In genomic region chr16:11422381-11423314, GRCh38 we compare ENCODE assay signal across 12 cellular contexts.
DNase-seq lines count a peak whose midpoint lies in the region; ATAC-seq and TF ChIP-seq lines count a peak whose summit lies in the region.
"Had no signal": no experiment of that assay in that cellular context is flagged by ENCODE, and none has a peak within 500 bp of the region (broad histone marks: within the 10 kb centered on the region; RNA-seq: fewer than 3 reads in every experiment).

No MANE protein-coding gene starts in this region.

- peaks cover 30% of the 10 kb centered on the region for H3K4me1 Mint-ChIP-seq in dendritic cell treated with granulocyte-macrophage colony-stimulating factor and Interleukin-4, amounts not matched to agents 40 ng/mL and 50 ng/mL, for 4 days (ENCODE audit: low read depth)
- peaks cover 6% of the 10 kb centered on the region for H3K4me1 Mint-ChIP-seq in stimulated activated naive CD8-positive, alpha-beta T cell treated with anti-CD3 and anti-CD28 coated beads, Interleukin-15, amount 100 ng/mL, for 72 hours
- H3K4me1 Mint-ChIP-seq: CD8-positive, alpha-beta memory T cell had no signal

- no peak overlapping the region for H3K18ac ChIP-seq in IMR-90 (ENCODE audit: low read depth, low read length)

- peaks cover 0 to 10% (median 0%) of the 10 kb centered on the region in 11 experiments; a peak in 1 of 22 replicates for H3K27me3 ChIP-seq in BLaER1 treated with 17β-estradiol and CSF1 and Interleukin-3, amounts not matched to agents 10 nM and 100 nM
- H3K27me3 ChIP-seq in IMR-90 (ENCODE audit: control insufficient read depth, insufficient read depth, low read length): peaks cover 4% of the 10 kb centered on the region; the same call in 1 of the 2 replicates
- H3K27me3 ChIP-seq in osteoblast (ENCODE audit: insufficient read depth, low read length): no peaks in the 10 kb centered on the region
- H3K27me3 ChIP-seq: BE2C had no signal

- H3K4me3 ChIP-seq in BLaER1 treated with 17β-estradiol and CSF1 and Interleukin-3, amounts not matched to agents 10 nM and 100 nM: no peak overlapping the region
- H3K4me3 ChIP-seq in IMR-90 (ENCODE audit: insufficient read depth, low read depth, low read length): no peak overlapping the region
- H3K4me3 ChIP-seq in osteoblast (ENCODE audit: insufficient read depth, low read length): no peak overlapping the region
- H3K4me3 ChIP-seq: K562 had no signal

- no peak overlapping the region for H3K4ac ChIP-seq in IMR-90 (ENCODE audit: low read depth, low read length)

- no peak overlapping the region for H2AK9ac ChIP-seq in IMR-90 (replicated peaks; ENCODE audit: low read depth, low read length, poor library complexity)

- peak overlapping the region; percentile 75 to 96 (median 91) for H3K4me2 ChIP-seq in BLaER1 treated with 17β-estradiol and CSF1 and Interleukin-3, amounts not matched to agents 10 nM and 100 nM
- H3K4me2 ChIP-seq in IMR-90 (ENCODE audit: low read depth, low read length): no peak overlapping the region
- no peak overlapping the region for H3K4me2 ChIP-seq in osteoblast (ENCODE audit: insufficient read depth, low read length)

- no peaks in the 10 kb centered on the region for H3K9me1 ChIP-seq in IMR-90 (ENCODE audit: insufficient read depth, low read length)

- H2BK20ac ChIP-seq in IMR-90 (ENCODE audit: low read depth, low read length): no peak overlapping the region

- TF ChIP-seq CTCF in IMR-90 (conservative IDR thresholded peaks at IDR 0.05; ENCODE audit: low read depth, low read length) (no peak), osteoblast (IDR thresholded peaks at IDR 0.05; ENCODE audit: extremely low read depth, low read depth, low read length) (no peak)

- H4K8ac ChIP-seq in IMR-90 (ENCODE audit: low read depth in 2 of 2, low read length in 2 of 2): no peak overlapping the region

- H3K27ac ChIP-seq in BLaER1 treated with 17β-estradiol and CSF1 and Interleukin-3, amounts not matched to agents 10 nM and 100 nM: peak overlapping the region in 6 of 11 experiments; percentile 7 to 80 (median 68); a peak in 9 of 22 replicates
- H3K27ac ChIP-seq in IMR-90 (ENCODE audit: insufficient read depth, low read length) (no peak overlapping the region), osteoblast (ENCODE audit: low read depth, low read length) (no peak overlapping the region)

- H3K27me3 Mint-ChIP-seq in dendritic cell treated with granulocyte-macrophage colony-stimulating factor and Interleukin-4, amounts not matched to agents 40 ng/mL and 50 ng/mL, for 4 days: peaks cover 3% of the 10 kb centered on the region
- no peaks in the 10 kb centered on the region for H3K27me3 Mint-ChIP-seq in stimulated activated naive CD8-positive, alpha-beta T cell treated with anti-CD3 and anti-CD28 coated beads, Interleukin-15, amount 100 ng/mL, for 72 hours
- H3K27me3 Mint-ChIP-seq: CD8-positive, alpha-beta memory T cell had no signal

- no peak overlapping the region for H2BK5ac ChIP-seq in IMR-90 (ENCODE audit: low read depth, low read length, poor library complexity, severe bottlenecking)

- no peaks in the 10 kb centered on the region for H3K36me3 ChIP-seq in BLaER1 treated with 17β-estradiol and CSF1 and Interleukin-3, amounts not matched to agents 10 nM and 100 nM
- H3K36me3 ChIP-seq in IMR-90 (ENCODE audit: control insufficient read depth, insufficient read depth, low read length): no peaks in the 10 kb centered on the region
- no peaks in the 10 kb centered on the region for H3K36me3 ChIP-seq in osteoblast (ENCODE audit: insufficient read depth, low read length)
- H3K36me3 ChIP-seq: BE2C had no signal

- in situ Hi-C loops in IMR-90 (cut with MboI; ENCODE audit: low sequenced_read_pairs): no loop called here

- peaks cover 17 to 48% (median 37%) of the 10 kb centered on the region in 10 experiments for H3K4me1 ChIP-seq in BLaER1 treated with 17β-estradiol and CSF1 and Interleukin-3, amounts not matched to agents 10 nM and 100 nM
- no peaks in the 10 kb centered on the region for H3K4me1 ChIP-seq in IMR-90 (ENCODE audit: control insufficient read depth, insufficient read depth, low read length)
- H3K4me1 ChIP-seq in osteoblast (ENCODE audit: insufficient read depth, low read length): no peaks in the 10 kb centered on the region
- H3K4me1 ChIP-seq: BE2C, Caco-2 had no signal

- no peak overlapping the region for H3K56ac ChIP-seq in IMR-90 (ENCODE audit: extremely low read depth, insufficient read depth, low read length)

- H2AFZ ChIP-seq in IMR-90 (replicated peaks; ENCODE audit: low read length, poor library complexity) (peak overlapping the region; percentile 32), osteoblast (ENCODE audit: low read length) (no peak overlapping the region)

- H3K27ac Mint-ChIP-seq in dendritic cell treated with granulocyte-macrophage colony-stimulating factor and Interleukin-4, amounts not matched to agents 40 ng/mL and 50 ng/mL, for 4 days: peak overlapping the region; percentile 70
- H3K27ac Mint-ChIP-seq in stimulated activated naive CD8-positive, alpha-beta T cell treated with anti-CD3 and anti-CD28 coated beads, Interleukin-15, amount 100 ng/mL, for 72 hours: no peak overlapping the region

- no peak overlapping the region for H4K91ac ChIP-seq in IMR-90 (ENCODE audit: insufficient read depth, low read depth, low read length)

- CTCF ChIA-PET in IMR-90 (lab: Yijun Ruan, JAX): no interaction called here

- H2BK120ac ChIP-seq in IMR-90 (ENCODE audit: low read depth, low read length): no peak overlapping the region

- no peaks in the 10 kb centered on the region for H3K36me3 Mint-ChIP-seq in dendritic cell treated with granulocyte-macrophage colony-stimulating factor and Interleukin-4, amounts not matched to agents 40 ng/mL and 50 ng/mL, for 4 days (ENCODE audit: low read depth)
- H3K36me3 Mint-ChIP-seq: CD8-positive, alpha-beta memory T cell had no signal

- ATAC-seq in IMR-90 (ENCODE audit: low read depth): no peak
- no peak for ATAC-seq in stimulated activated naive CD8-positive, alpha-beta T cell treated with anti-CD3 and anti-CD28 coated beads, Interleukin-15, amount 100 ng/mL, for 72 hours
- ATAC-seq: K562 had no signal

- TF ChIP-seq RAD21 in IMR-90 (IDR thresholded peaks at IDR 0.05; ENCODE audit: low read length): no peak

- H3K9me3 Mint-ChIP-seq in dendritic cell treated with granulocyte-macrophage colony-stimulating factor and Interleukin-4, amounts not matched to agents 40 ng/mL and 50 ng/mL, for 4 days: no peaks in the 10 kb centered on the region
- H3K9me3 Mint-ChIP-seq in stimulated activated naive CD8-positive, alpha-beta T cell treated with anti-CD3 and anti-CD28 coated beads, Interleukin-15, amount 100 ng/mL, for 72 hours: no peaks in the 10 kb centered on the region

- intact Hi-C loops in IMR-90 (cut with micrococcal nuclease): loop anchor here (10.0 kb wide), 1 partner anchor 52 kb away; no protein-coding TSS in a partner anchor
- intact Hi-C loops in dendritic cell treated with granulocyte-macrophage colony-stimulating factor and Interleukin-4, amounts not matched to agents 40 ng/mL and 50 ng/mL, for 4 days (cut with micrococcal nuclease): no loop called here

- H3K79me2 ChIP-seq in osteoblast (ENCODE audit: insufficient read depth, low read length): no peaks in the 10 kb centered on the region

- peaks cover 0 to 5% (median 3%) of the 10 kb centered on the region in 11 experiments; a peak in 9 of 22 replicates for H3K9me3 ChIP-seq in BLaER1 treated with 17β-estradiol and CSF1 and Interleukin-3, amounts not matched to agents 10 nM and 100 nM (replicated peaks in 1 of 11)
- H3K9me3 ChIP-seq in IMR-90 (ENCODE audit: control insufficient read depth, insufficient read depth, low read length) (no peaks in the 10 kb centered on the region), osteoblast (ENCODE audit: low read depth, low read length) (no peaks in the 10 kb centered on the region)
- H3K9me3 ChIP-seq: BE2C, Caco-2 had no signal

- H3K14ac ChIP-seq in IMR-90 (replicated peaks; ENCODE audit: low read depth, low read length): no peak overlapping the region

- no peak overlapping the region for H3K23ac ChIP-seq in IMR-90 (ENCODE audit: low read depth, low read length)

- dilution Hi-C loops in IMR-90 (cut with HindIII; ENCODE audit: low sequenced_read_pairs, unreplicated experiment): no loop called here

- no peak for TF ChIP-seq POLR2A in IMR-90 (IDR thresholded peaks at IDR 0.05; ENCODE audit: low read depth, low read length)

- POLR2A ChIA-PET in IMR-90 (lab: Charles Lee; ENCODE audit: unreplicated experiment): no interaction called here

- no peaks in the 10 kb centered on the region for H4K20me1 ChIP-seq in BLaER1 treated with 17β-estradiol and CSF1 and Interleukin-3, amounts not matched to agents 10 nM and 100 nM
- H4K20me1 ChIP-seq in IMR-90 (ENCODE audit: insufficient read depth, low read length): no peaks in the 10 kb centered on the region
- no peaks in the 10 kb centered on the region for H4K20me1 ChIP-seq in osteoblast (ENCODE audit: insufficient read depth, low read length)

- H3K9ac ChIP-seq in BLaER1 treated with 17β-estradiol and CSF1 and Interleukin-3, amounts not matched to agents 10 nM and 100 nM: peak overlapping the region in 1 of 11 experiments; percentile 26; a peak in 2 of 22 replicates
- H3K9ac ChIP-seq in IMR-90 (ENCODE audit: low read depth, low read length): no peak overlapping the region

- BruUV-seq in IMR-90 (replicated peaks; lab: Mats Ljungman, UMichigan): no TSS peak

- DNase-seq in IMR-90: no peak
- peak; percentile 64 for DNase-seq in osteoblast (ENCODE audit: insufficient read length, low spot score, missing footprints)
- DNase-seq in NCI-H69 (lab: John Stamatoyannopoulos, UW): no peak
- no peak for DNase-seq in stimulated activated naive CD8-positive, alpha-beta T cell treated with anti-CD3 and anti-CD28 coated beads, Interleukin-15, amount 100 ng/mL, for 72 hours
- DNase-seq in DMS53 (lab: John Stamatoyannopoulos, UW): no peak
- DNase-seq: BE2C; Caco-2; CD8-positive, alpha-beta memory T cell; HCEC 1CT had no signal

- H4K5ac ChIP-seq in IMR-90 (ENCODE audit: low read depth, low read length): no peak overlapping the region

- no peak overlapping the region for H2AK5ac ChIP-seq in IMR-90 (ENCODE audit: low read depth, low read length)

- WGBS in IMR-90 (ENCODE audit: extremely low coverage in 2 of 2, insufficient read length in 1 of 2), 2 experiments: 89% methylated on average over 8 of the region's 26 CpGs; no CpG with 5 or more reads in 1 of the 2 experiments

- no peaks in the 10 kb centered on the region for H3K79me1 ChIP-seq in IMR-90 (ENCODE audit: low read depth in 1 of 2, low read length in 2 of 2)

- H2BK15ac ChIP-seq in IMR-90 (ENCODE audit: low read depth, low read length): no peak overlapping the region

- H3K4me3 Mint-ChIP-seq in dendritic cell treated with granulocyte-macrophage colony-stimulating factor and Interleukin-4, amounts not matched to agents 40 ng/mL and 50 ng/mL, for 4 days: no peak overlapping the region
- no peak overlapping the region for H3K4me3 Mint-ChIP-seq in stimulated activated naive CD8-positive, alpha-beta T cell treated with anti-CD3 and anti-CD28 coated beads, Interleukin-15, amount 100 ng/mL, for 72 hours
- H3K4me3 Mint-ChIP-seq: CD8-positive, alpha-beta memory T cell had no signal

Comparison
In these comparisons a context has a peak if more than half of its experiments do, and no peak if none do; other contexts are left out.
1. H3K27ac ChIP-seq: peak in BLaER1 treated with 17β-estradiol and CSF1 and Interleukin-3, amounts not matched to agents 10 nM and 100 nM (6 of 11); none in IMR-90 (single experiment) and osteoblast (single experiment).
2. H3K4me2 ChIP-seq: peak in BLaER1 treated with 17β-estradiol and CSF1 and Interleukin-3, amounts not matched to agents 10 nM and 100 nM (11 of 11); none in IMR-90 (single experiment) and osteoblast (single experiment).